16 cellular contexts compared by ENCODE assay signal in genomic region chr12:647713-648085, GRCh38.
"Had no signal": no experiment of that assay in that cellular context is flagged by ENCODE, and none has a peak within 500 bp of the region (broad histone marks: within the 10 kb centered on the region; RNA-seq: fewer than 3 reads in every experiment).

No MANE protein-coding gene starts in this region.

- H3K4me3 ChIP-seq: adrenal gland, tibial nerve had no signal

- H3K36me3 ChIP-seq: adrenal gland, tibial nerve had no signal

- H3K9me3 ChIP-seq: adrenal gland, tibial nerve had no signal

- ATAC-seq: effector memory CD8-positive, alpha-beta T cell; left colon; natural killer cell; sciatic nerve; stimulated activated naive CD8-positive, alpha-beta T cell treated with anti-CD3 and anti-CD28 coated beads, Interleukin-15, Interleukin-2, amounts not matched to agents 100 U/mL and 50 U/mL, for 24 hours; T-helper 17 cell; WTC11 had no signal

- H3K27me3 ChIP-seq: adrenal gland, tibial nerve had no signal

- DNase-seq: activated CD4-positive, alpha-beta T cell treated with anti-CD3 and anti-CD28 coated beads for 48 hours; activated naive CD4-positive, alpha-beta T cell treated with anti-CD3 and anti-CD28 coated beads, Interleukin-2, amount 10 ng/mL, durations not matched to agents 7 days and 5 days; effector memory CD8-positive, alpha-beta T cell; immature natural killer cell; left colon; natural killer cell; nucleus accumbens; stimulated activated CD4-positive, alpha-beta T cell treated with anti-CD3 and anti-CD28 coated beads, Interleukin-12 subunit alpha, Interleukin-12 subunit beta, amount 100 ng/mL, for 4 hours; stimulated activated CD8-positive, alpha-beta memory T cell treated with anti-CD3 and anti-CD28 coated beads, Interleukin-4, amount 100 ng/mL, for 48 hours; stimulated activated naive CD8-positive, alpha-beta T cell treated with anti-CD3 and anti-CD28 coated beads, Interleukin-15, Interleukin-2, amounts not matched to agents 100 U/mL and 50 U/mL, for 24 hours; T-helper 17 cell had no signal

- H3K27ac ChIP-seq: epithelial cell of prostate had no signal
